In genomic region chr11:34105079-34105956, GRCh38 we compare ENCODE assay signal across 8 cellular contexts. TPM values are rescaled to one million over a fixed set of nuclear protein-coding genes. Genes with fewer than 3 reads are reported as not detected.
DNase-seq lines count a peak whose midpoint lies in the region; ATAC-seq and TF ChIP-seq lines count a peak whose summit lies in the region.

TSS of gene NAT10 (plus strand) at chr11:34105629. CDS start at chr11:34108226, 2,597 bp downstream.

- intact Hi-C loops in left ventricle myocardium inferior (cut with micrococcal nuclease) (loop anchor here (10.0 kb wide), 1 partner anchor 51 kb away; the partner anchor contains the start of gene CAPRIN1), prostate gland (cut with DNase I) (loop anchor here (1.0 kb wide), 1 partner anchor 53 kb away; no protein-coding TSS in a partner anchor)

- H3K4me3 ChIP-seq in left ventricle myocardium inferior (peak within 1 kb of the TSS; percentile 90), prostate gland (peak within 1 kb of the TSS; percentile 54 to 66), urinary bladder (ENCODE audit: low read depth, low read length) (peak within 1 kb of the TSS; percentile 76)

- H3K27ac Mint-ChIP-seq in T-helper 17 cell: peak within 1 kb of the TSS; percentile 97

- DNase-seq in NCI-H1694 treated with DMSO at 0.1 percent for 48 hours (lab: John Stamatoyannopoulos, UW): peak; percentile 95
- DNase-seq in T-helper 17 cell: peak; percentile 89 to 96 (median 94)
- peak; percentile 70 to 97 (median 89) for DNase-seq in amygdala (lab: John Stamatoyannopoulos, UW)
- DNase-seq in left ventricle myocardium inferior: peak; percentile 96
- peak; percentile 95 for DNase-seq in prostate gland (ENCODE audit: low spot score)

- H3K36me3 ChIP-seq in left ventricle myocardium inferior: peaks cover 42% of the 10 kb centered on the region
- H3K36me3 ChIP-seq in prostate gland: no peaks in the 10 kb centered on the region
- H3K36me3 ChIP-seq in urinary bladder (ENCODE audit: insufficient read depth): no peaks in the 10 kb centered on the region

- H3K4me1 ChIP-seq in left ventricle myocardium inferior: peaks cover 31% of the 10 kb centered on the region
- H3K4me1 ChIP-seq in prostate gland (replicated peaks): peaks cover 4% of the 10 kb centered on the region
- H3K4me1 ChIP-seq in urinary bladder (ENCODE audit: insufficient read depth): no peaks in the 10 kb centered on the region

- H3K27me3 Mint-ChIP-seq in T-helper 17 cell: no peaks in the 10 kb centered on the region

- H3K27me3 ChIP-seq in left ventricle myocardium inferior (ENCODE audit: low read depth) (no peaks in the 10 kb centered on the region), prostate gland (replicated peaks; ENCODE audit: insufficient read depth) (no peaks in the 10 kb centered on the region)

- peaks cover 41% of the 10 kb centered on the region for H3K4me1 Mint-ChIP-seq in T-helper 17 cell

- TF ChIP-seq POLR2A in prostate gland (IDR thresholded peaks at IDR 0.05): peak; percentile 72

- peak within 1 kb of the TSS; percentile 94 for H3K27ac ChIP-seq in left ventricle myocardium inferior (replicated peaks)
- H3K27ac ChIP-seq in prostate gland: peak within 1 kb of the TSS; percentile 91 to 94
- peak within 1 kb of the TSS; percentile 90 for H3K27ac ChIP-seq in urinary bladder (ENCODE audit: low read depth)

- H3K4me3 Mint-ChIP-seq in T-helper 17 cell: peak within 1 kb of the TSS; percentile 95

- under 1% methylated on average over 55 of the region's 55 CpGs for WGBS in prostate gland
- under 1% methylated on average over 55 of the region's 55 CpGs for WGBS in urinary bladder

- TF ChIP-seq CTCF in left ventricle myocardium inferior (IDR thresholded peaks at IDR 0.05; ENCODE audit: borderline replicate concordance) (peak; percentile 32), prostate gland (IDR thresholded peaks at IDR 0.05) (peak in 1 of 4 experiments; percentile 19)

- H3K36me3 Mint-ChIP-seq in T-helper 17 cell (ENCODE audit: low read depth): peaks cover 8% of the 10 kb centered on the region

- ATAC-seq in GM18498 (IDR thresholded peaks at IDR 0.05; ENCODE audit: unreplicated experiment): peak; percentile 93
- peak; percentile 86 for ATAC-seq in HG02938 (IDR thresholded peaks at IDR 0.05; ENCODE audit: unreplicated experiment)
- peak; percentile 93 for ATAC-seq in T-helper 17 cell

- H3K9me3 ChIP-seq in T-helper 17 cell (ENCODE audit: control insufficient read depth, low read length, poor library complexity, severe bottlenecking): no peaks in the 10 kb centered on the region
- no peaks in the 10 kb centered on the region for H3K9me3 ChIP-seq in left ventricle myocardium inferior (replicated peaks)
- no peaks in the 10 kb centered on the region for H3K9me3 ChIP-seq in prostate gland

RNA-seq across cellular contexts. Expression of gene NAT10, which starts in this region (rescaled TPM):
- total RNA-seq in T-helper 17 cell (10 to 100 TPM; 53.0 to 59.1 TPM), left ventricle myocardium inferior (22.3 TPM), prostate gland (10 to 100 TPM; 21.9 to 34.7 TPM), urinary bladder (15.9 TPM)
- 26.1 TPM for polyA plus RNA-seq in urinary bladder

Comparison
In these comparisons a context has a peak if more than half of its experiments do, and no peak if none do; other contexts are left out.
1. Peak in every context shown above with its lines: DNase-seq, ATAC-seq, H3K4me3 ChIP-seq and H3K27ac ChIP-seq.